Comparison of ENCODE assay signal across 8 cellular contexts in the genomic region with DNA sequence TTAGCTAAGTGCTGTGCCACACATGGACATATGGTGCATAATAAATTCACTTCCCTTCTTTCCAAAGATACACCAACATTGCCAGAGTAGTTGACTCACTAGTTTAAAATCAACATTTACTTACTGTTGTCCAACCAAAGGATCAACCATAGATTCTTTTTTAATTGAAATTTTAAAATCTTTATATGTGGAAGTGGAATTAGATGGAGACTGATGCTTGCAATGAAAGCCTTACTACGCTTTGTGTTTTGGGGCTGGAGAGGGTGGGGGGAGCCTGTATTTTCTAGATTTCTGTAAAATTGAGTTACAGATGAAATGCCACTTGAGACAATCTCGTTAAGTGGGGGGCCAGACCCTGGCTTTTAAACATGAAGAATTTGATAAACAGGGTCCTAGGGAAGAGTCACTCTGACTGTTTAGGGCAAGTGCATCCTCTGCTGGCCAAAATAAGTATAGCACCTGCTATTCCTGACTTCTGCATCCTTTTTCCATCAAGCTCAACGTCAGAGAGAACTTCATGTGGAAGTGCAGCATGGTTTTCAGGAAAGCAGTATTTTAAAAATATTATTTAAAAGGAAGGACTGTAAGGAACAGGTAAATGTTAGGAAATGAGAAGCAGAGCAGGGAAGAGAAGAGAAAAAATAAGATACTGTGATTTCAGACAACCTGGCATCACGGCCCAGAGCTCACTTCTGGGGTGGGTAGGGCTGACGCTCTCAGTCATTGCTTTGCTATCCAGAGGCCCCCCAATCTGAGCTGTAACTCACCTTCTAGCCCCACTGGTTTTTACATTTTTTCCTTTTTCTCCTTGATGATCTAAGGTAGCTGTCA.
DNase-seq lines count a peak whose midpoint lies in the region; ATAC-seq and TF ChIP-seq lines count a peak whose summit lies in the region.

No MANE protein-coding gene starts in this region.

- intact Hi-C loops in thyroid gland (cut with DNase I): loop anchor here (2.0 to 5.0 kb wide), 2 partner anchors 153 to 236 kb away; no protein-coding TSS in a partner anchor

- TF ChIP-seq POLR2A in thyroid gland (IDR thresholded peaks at IDR 0.05): no peak

- peaks cover 0 to 11% of the 10 kb centered on the region in 2 donors for H3K4me1 ChIP-seq in thyroid gland

- no peak overlapping the region for H3K4me3 Mint-ChIP-seq in activated CD4-positive, alpha-beta T cell treated with anti-CD3 and anti-CD28 coated beads, Interleukin-2, amount 10 ng/mL, durations not matched to agents 7 days and 5 days

- H3K4me3 ChIP-seq in AG10803 (ENCODE audit: low read length) (no peak overlapping the region), thyroid gland (replicated peaks in 1 of 3) (no peak overlapping the region)

- ATAC-seq in GM19035 (IDR thresholded peaks at IDR 0.05; ENCODE audit: unreplicated experiment) (peak; percentile 71), GM18858 (IDR thresholded peaks at IDR 0.05; ENCODE audit: unreplicated experiment) (no peak)

- no peaks in the 10 kb centered on the region for H3K9me3 ChIP-seq in thyroid gland

- POLR2A ChIA-PET in activated CD4-positive, alpha-beta T cell treated with anti-CD3 and anti-CD28 coated beads, Interleukin-2, amount 10 ng/mL, durations not matched to agents 7 days and 5 days (lab: Charles Lee): interaction anchor here (1.0 kb wide), 1 partner anchor 458 kb away, joined by 4 read pairs; no protein-coding TSS in a partner anchor

- TF ChIP-seq CTCF in AG10803 (conservative IDR thresholded peaks at IDR 0.05; ENCODE audit: low read length) (peak; percentile 100), thyroid gland (IDR thresholded peaks at IDR 0.05) (peak; percentile 98 to 100 (median 99))

- H3K36me3 Mint-ChIP-seq in activated CD4-positive, alpha-beta T cell treated with anti-CD3 and anti-CD28 coated beads, Interleukin-2, amount 10 ng/mL, durations not matched to agents 7 days and 5 days (ENCODE audit: low read depth): no peaks in the 10 kb centered on the region

- peaks cover 15 to 19% of the 10 kb centered on the region in 2 donors for H3K36me3 ChIP-seq in thyroid gland

- H3K27ac Mint-ChIP-seq in activated CD4-positive, alpha-beta T cell treated with anti-CD3 and anti-CD28 coated beads, Interleukin-2, amount 10 ng/mL, durations not matched to agents 7 days and 5 days: no peak overlapping the region

- no peaks in the 10 kb centered on the region for H3K9me3 Mint-ChIP-seq in activated CD4-positive, alpha-beta T cell treated with anti-CD3 and anti-CD28 coated beads, Interleukin-2, amount 10 ng/mL, durations not matched to agents 7 days and 5 days

- H3K27me3 ChIP-seq in thyroid gland: no peaks in the 10 kb centered on the region

- DNase-seq in AG10803 (ENCODE audit: low read depth) (peak; percentile 61), NCI-H2227 (lab: John Stamatoyannopoulos, UW; ENCODE audit: unreplicated experiment) (peak; percentile 68), epithelial cell of prostate (ENCODE audit: low read depth, low spot score) (no peak), myocyte (ENCODE audit: low read depth) (peak; percentile 82), thyroid gland (peak; percentile 64)
- peak; percentile 56 for DNase-seq in activated CD4-positive, alpha-beta T cell treated with anti-CD3 and anti-CD28 coated beads, Interleukin-2, amount 10 ng/mL, durations not matched to agents 7 days and 5 days

- no peaks in the 10 kb centered on the region for H3K4me1 Mint-ChIP-seq in activated CD4-positive, alpha-beta T cell treated with anti-CD3 and anti-CD28 coated beads, Interleukin-2, amount 10 ng/mL, durations not matched to agents 7 days and 5 days

- WGBS in thyroid gland, 2 donors: 55 to 56% methylated on average over 5 of the region's 5 CpGs

- CTCF ChIA-PET in activated CD4-positive, alpha-beta T cell treated with anti-CD3 and anti-CD28 coated beads, Interleukin-2, amount 10 ng/mL, durations not matched to agents 7 days and 5 days (lab: Charles Lee): interaction anchor here (0.8 to 2.1 kb wide), 7 partner anchors 9 to 275 kb away, joined by 3 to 6 read pairs (median 3); no protein-coding TSS in a partner anchor

- H3K27me3 Mint-ChIP-seq in activated CD4-positive, alpha-beta T cell treated with anti-CD3 and anti-CD28 coated beads, Interleukin-2, amount 10 ng/mL, durations not matched to agents 7 days and 5 days: no peaks in the 10 kb centered on the region

- H3K27ac ChIP-seq in epithelial cell of prostate (peak overlapping the region; percentile 0), thyroid gland (peak overlapping the region in 1 of 3 donors; percentile 5)
